Comparison of ENCODE assay signal across 10 cellular contexts in genomic region chr6:144415014-144415413, GRCh38.
DNase-seq lines count a peak whose midpoint lies in the region; FAIRE-seq and TF ChIP-seq lines count a peak whose summit lies in the region.
"Had no signal": no experiment of that assay in that cellular context is flagged by ENCODE, and none has a peak within 500 bp of the region (broad histone marks: within the 10 kb centered on the region; RNA-seq: fewer than 3 reads in every experiment).

No MANE protein-coding gene starts in this region.

- H3K4me1 ChIP-seq in mesenchymal stem cell (ENCODE audit: control insufficient read depth, insufficient read depth, low read depth, low read length) (peaks cover 11% of the 10 kb centered on the region), smooth muscle cell (ENCODE audit: low read depth) (no peaks in the 10 kb centered on the region)

- no peak overlapping the region for H3K4me3 Mint-ChIP-seq in CD14-positive monocyte

- H3F3A ChIP-seq in smooth muscle cell (ENCODE audit: low read depth), result no peaks in the 10 kb centered on the region

- H2BK120ac ChIP-seq in mesenchymal stem cell (ENCODE audit: low read depth, low read length), result no peak overlapping the region

- no peak overlapping the region for H3K27ac Mint-ChIP-seq in CD14-positive monocyte

- no peak overlapping the region for H4K8ac ChIP-seq in mesenchymal stem cell (ENCODE audit: low read length)

- H3K79me1 ChIP-seq in mesenchymal stem cell (replicated peaks; ENCODE audit: low read length, poor library complexity, severe bottlenecking), result peaks cover 2% of the 10 kb centered on the region

- H3K9ac ChIP-seq in mesenchymal stem cell (ENCODE audit: low read length) (no peak overlapping the region), smooth muscle cell (ENCODE audit: low read depth) (no peak overlapping the region)

- H2BK15ac ChIP-seq in mesenchymal stem cell (ENCODE audit: low read depth, poor library complexity, severe bottlenecking), result no peak overlapping the region

- H3K36me3 ChIP-seq in mesenchymal stem cell (ENCODE audit: control insufficient read depth in 1 of 2, insufficient read depth in 2 of 2, low read depth in 1 of 2, low read length in 2 of 2), result no peaks in the 10 kb centered on the region
- H3K36me3 ChIP-seq in smooth muscle cell (ENCODE audit: low read depth), result no peaks in the 10 kb centered on the region

- H3K36me3 Mint-ChIP-seq in CD14-positive monocyte, result peaks cover 3 to 7% of the 10 kb centered on the region in 2 donors

- H3K4me2 ChIP-seq in mesenchymal stem cell (ENCODE audit: low read length, poor library complexity, severe bottlenecking) (no peak overlapping the region), smooth muscle cell (no peak overlapping the region)

- peaks cover 9% of the 10 kb centered on the region for H4K20me1 ChIP-seq in smooth muscle cell (ENCODE audit: low read depth)

- no peak for TF ChIP-seq CTCF in smooth muscle cell (IDR thresholded peaks at IDR 0.05; ENCODE audit: borderline replicate concordance, insufficient read depth, poor library complexity, severe bottlenecking)
- no peak for TF ChIP-seq CTCF in CD14-positive monocyte (IDR thresholded peaks at IDR 0.05)
- no peak for TF ChIP-seq CTCF in GM10266 (IDR thresholded peaks at IDR 0.05; ENCODE audit: control insufficient read depth, insufficient read depth, low read depth, missing control alignments)

- DNase-seq in EL, result peak; percentile 83
- peak; percentile 42 for DNase-seq in NCI-H345 treated with DMSO at 0.1 percent for 48 hours (lab: John Stamatoyannopoulos, UW; ENCODE audit: unreplicated experiment)
- DNase-seq in mesenchymal stem cell, result peak; percentile 80
- DNase-seq in foreskin melanocyte, result no peak
- DNase-seq in smooth muscle cell (lab: John Stamatoyannopoulos, UW; ENCODE audit: unreplicated experiment), result no peak
- DNase-seq in CD14-positive monocyte (ENCODE audit: low spot score), result no peak
- DNase-seq in GM10266 (ENCODE audit: extremely low spot score), result no peak
- DNase-seq: activated T-cell treated with anti-CD3 and anti-CD28 coated beads for 4 hours, DND-41 had no signal

- FAIRE-seq in colon (lab: Jason Lieb, UNC), result peak; percentile 10

- no peak overlapping the region for H3K18ac ChIP-seq in mesenchymal stem cell (ENCODE audit: low read depth in 1 of 2, low read length in 2 of 2)

- WGBS in mesenchymal stem cell, result 27% methylated on average over 3 of the region's 3 CpGs
- WGBS in smooth muscle cell (ENCODE audit: low lambda C conversion rate), result 81% methylated on average over 3 of the region's 3 CpGs

- peaks cover 11% of the 10 kb centered on the region for H3K4me1 Mint-ChIP-seq in CD14-positive monocyte

- H2AFZ ChIP-seq in mesenchymal stem cell (ENCODE audit: low read depth, low read length) (no peak overlapping the region), smooth muscle cell (ENCODE audit: low read depth) (no peak overlapping the region)

- no peak overlapping the region for H3K4me3 ChIP-seq in mesenchymal stem cell (ENCODE audit: insufficient read depth in 1 of 2, low read depth in 1 of 2, low read length in 2 of 2)
- H3K4me3 ChIP-seq in smooth muscle cell, result no peak overlapping the region

- H4K91ac ChIP-seq in mesenchymal stem cell (ENCODE audit: low read length), result no peak overlapping the region

- H3K4ac ChIP-seq in mesenchymal stem cell (ENCODE audit: low read depth in 1 of 2, low read length in 2 of 2), result no peak overlapping the region

- no peak overlapping the region for H2BK12ac ChIP-seq in mesenchymal stem cell (ENCODE audit: low read length in 2 of 2)

- intact Hi-C loops in CD14-positive monocyte (cut with micrococcal nuclease), result no loop called here

- H2AK5ac ChIP-seq in mesenchymal stem cell (ENCODE audit: low read length, severe bottlenecking), result no peak overlapping the region

- H2BK5ac ChIP-seq in mesenchymal stem cell (ENCODE audit: low read depth, low read length, poor library complexity, severe bottlenecking), result no peak overlapping the region

- H3K79me2 ChIP-seq in smooth muscle cell (ENCODE audit: low read depth), result peaks cover 20% of the 10 kb centered on the region

- H3K14ac ChIP-seq in mesenchymal stem cell (ENCODE audit: low read length in 2 of 2), result no peak overlapping the region

- no peaks in the 10 kb centered on the region for H3K27me3 ChIP-seq in mesenchymal stem cell (ENCODE audit: control insufficient read depth in 1 of 2, insufficient read depth in 1 of 2, low read length in 2 of 2)
- H3K27me3 ChIP-seq in smooth muscle cell (ENCODE audit: low read depth), result no peaks in the 10 kb centered on the region

- H3K9me3 ChIP-seq in mesenchymal stem cell (ENCODE audit: control insufficient read depth, low read length), result no peaks in the 10 kb centered on the region
- H3K9me3 ChIP-seq in smooth muscle cell (replicated peaks; ENCODE audit: low read depth), result no peaks in the 10 kb centered on the region

- H3K27me3 Mint-ChIP-seq in CD14-positive monocyte (ENCODE audit: low read depth in 3 of 3), result no peaks in the 10 kb centered on the region

- no peak overlapping the region for H3K23ac ChIP-seq in mesenchymal stem cell (ENCODE audit: low read length in 2 of 2)

- H3K9me3 Mint-ChIP-seq in CD14-positive monocyte, result no peaks in the 10 kb centered on the region

- H3K27ac ChIP-seq in mesenchymal stem cell (ENCODE audit: low read length, poor library complexity, severe bottlenecking) (peak overlapping the region; percentile 24), smooth muscle cell (ENCODE audit: low read depth) (no peak overlapping the region)

Comparison
In these comparisons a context has a peak if more than half of its experiments do, and no peak if none do; other contexts are left out.
1. DNase-seq: peak in EL (single experiment), NCI-H345 treated with DMSO at 0.1 percent for 48 hours (single experiment) and mesenchymal stem cell (single experiment); none in foreskin melanocyte (single experiment), smooth muscle cell (single experiment), CD14-positive monocyte (single experiment) and GM10266 (single experiment).